ENCODE assay signal across 8 cellular contexts in genomic region chr21:28336299-28336698, GRCh38.
DNase-seq lines count a peak whose midpoint lies in the region; ATAC-seq, FAIRE-seq and TF ChIP-seq lines count a peak whose summit lies in the region.

No MANE protein-coding gene starts in this region.

- H3K9me3 ChIP-seq in SU-DHL-6 (ENCODE audit: insufficient read depth, low read length): no peaks in the 10 kb centered on the region
- H3K9me3 ChIP-seq in small intestine (ENCODE audit: control insufficient read depth, low read depth): no peaks in the 10 kb centered on the region

- H3K9me2 ChIP-seq in SU-DHL-6 (replicated peaks; ENCODE audit: insufficient read depth, low read length): no peaks in the 10 kb centered on the region

- H3K9ac ChIP-seq in SU-DHL-6 (ENCODE audit: low read length): no peak overlapping the region

- intact Hi-C loops in head of caudate nucleus (cut with DNase I): loop anchor here (5.0 to 10.0 kb wide), 3 partner anchors 281 to 1489 kb away; partner anchors contain the start of gene ADAMTS1

- H3K4me2 ChIP-seq in SU-DHL-6 (ENCODE audit: low read depth, low read length, poor library complexity, severe bottlenecking): no peak overlapping the region

- DNase-seq in HS-27A (ENCODE audit: low read depth) (peak; percentile 66), head of caudate nucleus (peak in 22 of 42 donors; percentile 6 to 73 (median 31)), small intestine (peak; percentile 62)
- DNase-seq in activated T-cell treated with anti-CD3 and anti-CD28 coated beads, Interleukin-2, amount 50 U/mL, for 1 hour: no peak

- FAIRE-seq in small intestine (lab: Jason Lieb, UNC): no peak

- H3F3A ChIP-seq in SU-DHL-6 (ENCODE audit: insufficient read depth): no peaks in the 10 kb centered on the region

- H2AFZ ChIP-seq in SU-DHL-6 (ENCODE audit: low read depth, low read length, severe bottlenecking): peak overlapping the region; percentile 71

- H3K4me3 ChIP-seq in SU-DHL-6 (ENCODE audit: insufficient read depth, low read length, poor library complexity, severe bottlenecking) (no peak overlapping the region), small intestine (ENCODE audit: low read depth in 1 of 2, low read length in 2 of 2) (no peak overlapping the region)

- 2 to 12% (median 6%) methylated on average over 3 of the region's 3 CpGs for WGBS in small intestine, 3 donors

- no peaks in the 10 kb centered on the region for H3K4me1 ChIP-seq in small intestine (ENCODE audit: control insufficient read depth in 2 of 2, insufficient read depth in 1 of 2, low read depth in 1 of 2, low read length in 1 of 2)

- H3K36me3 ChIP-seq in SU-DHL-6 (ENCODE audit: low read length) (0 out of 2 replicates have a peak, but pooled peaks cover under 1% of the 10 kb centered on the region), small intestine (ENCODE audit: control insufficient read depth in 2 of 2, insufficient read depth in 2 of 2, low read length in 2 of 2) (no peaks in the 10 kb centered on the region)

- TF ChIP-seq CTCF in SU-DHL-6 (IDR thresholded peaks at IDR 0.05; ENCODE audit: insufficient read depth, low read length, poor library complexity, severe bottlenecking): peak; percentile 37

- ATAC-seq in HG03280 (IDR thresholded peaks at IDR 0.05; ENCODE audit: unreplicated experiment) (no peak), HG03025 (IDR thresholded peaks at IDR 0.05; ENCODE audit: low FRiP score, unreplicated experiment) (no peak), GM21515 (IDR thresholded peaks at IDR 0.05; ENCODE audit: unreplicated experiment) (no peak)

- no peaks in the 10 kb centered on the region for H4K20me1 ChIP-seq in SU-DHL-6 (ENCODE audit: low read depth, low read length)

- H3K27ac ChIP-seq in SU-DHL-6 (ENCODE audit: low read depth, low read length) (no peak overlapping the region), small intestine (ENCODE audit: low read depth in 1 of 2, low read length in 1 of 2) (no peak overlapping the region)

- no peaks in the 10 kb centered on the region for H3K27me3 ChIP-seq in SU-DHL-6 (ENCODE audit: low read length)
- H3K27me3 ChIP-seq in small intestine (ENCODE audit: control insufficient read depth in 2 of 2, insufficient read depth in 2 of 2, low read length in 2 of 2): no peaks in the 10 kb centered on the region

- H3K79me2 ChIP-seq in SU-DHL-6 (ENCODE audit: insufficient read depth, low read length): no peaks in the 10 kb centered on the region
